Comparison of ENCODE assay signal across 1 cellular context in genomic region chr7:9719303-9719702, GRCh38.
TF ChIP-seq lines count a peak whose summit lies in the region.

No MANE protein-coding gene starts in this region.

TF ChIP-seq in H1, 55 proteins besides CTCF, POLR2A, EP300 and RAD21 (continued from another document):
- TF ChIP-seq TAF1 (IDR thresholded peaks at IDR 0.05; ENCODE audit: low read depth, low read length) (no peak), TEAD4 (IDR thresholded peaks at IDR 0.05; ENCODE audit: low read depth, low read length) (no peak), E2F6 (IDR thresholded peaks at IDR 0.05) (no peak), JUND (IDR thresholded peaks at IDR 0.05; ENCODE audit: low read length) (no peak), GTF2F1 (IDR thresholded peaks at IDR 0.05; ENCODE audit: borderline replicate concordance, low read depth, low read length) (no peak), CHD7 (IDR thresholded peaks at IDR 0.05; ENCODE audit: insufficient replicate concordance, low read length) (no peak)
